Comparison of ENCODE assay signal across 9 cellular contexts in the genomic region with DNA sequence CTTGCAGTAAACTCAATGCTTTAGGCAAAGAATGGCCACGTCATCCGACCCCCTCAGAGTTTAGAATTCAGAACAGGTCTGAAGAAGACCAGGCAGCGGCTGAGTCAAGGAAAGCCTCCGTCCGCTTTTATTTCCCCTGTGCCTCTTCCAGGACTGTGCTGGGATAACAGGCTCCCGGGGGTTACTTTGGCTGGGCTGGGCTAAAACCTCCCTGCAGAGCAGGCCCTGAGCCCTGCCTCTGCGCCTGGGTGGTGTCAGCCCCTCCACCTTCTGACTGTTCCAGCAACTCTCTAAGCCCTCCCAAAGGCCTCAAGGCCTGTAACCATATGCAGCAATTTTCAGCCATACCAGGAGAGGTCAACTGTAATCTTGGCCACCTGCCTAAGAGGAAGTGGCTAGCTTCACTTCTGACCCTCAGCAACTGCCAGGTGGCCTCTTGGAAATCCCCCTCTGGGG.
A peak's percentile ranks its signal among the peaks of the same experiment; 100 is the strongest.
DNase-seq lines count a peak whose midpoint lies in the region; ATAC-seq and TF ChIP-seq lines count a peak whose summit lies in the region.
"Had no signal": no experiment of that assay in that cellular context is flagged by ENCODE, and none has a peak within 500 bp of the region (broad histone marks: within the 10 kb centered on the region; RNA-seq: fewer than 3 reads in every experiment).

No MANE protein-coding gene starts in this region.

- POLR2A ChIA-PET in activated B cell treated with CpG ODN at 0.5 μM for 24 hours (lab: Charles Lee): interaction anchor here (0.6 to 18.4 kb wide), 9 partner anchors 16 to 993 kb away, joined by 3 to 1820 read pairs (median 9); no protein-coding TSS in a partner anchor

- H3K4me1 Mint-ChIP-seq in activated B cell treated with CpG ODN at 0.5 μM for 24 hours: peaks cover 54% of the 10 kb centered on the region

- no peak for TF ChIP-seq CTCF in activated B cell treated with CpG ODN at 0.5 μM for 24 hours (IDR thresholded peaks at IDR 0.05)

- H3K36me3 Mint-ChIP-seq in activated B cell treated with CpG ODN at 0.5 μM for 24 hours (ENCODE audit: low read depth): peaks cover 67% of the 10 kb centered on the region

- CTCF ChIA-PET in activated B cell treated with CpG ODN at 0.5 μM for 24 hours (lab: Charles Lee): interaction anchor here (1.2 to 12.0 kb wide), 3 partner anchors 21 to 25 kb away, joined by 4 to 187 read pairs (median 8); no protein-coding TSS in a partner anchor

- peak overlapping the region; percentile 97 for H3K4me3 Mint-ChIP-seq in activated B cell treated with CpG ODN at 0.5 μM for 24 hours

- H3K27me3 Mint-ChIP-seq in activated B cell treated with CpG ODN at 0.5 μM for 24 hours: no peaks in the 10 kb centered on the region

- intact Hi-C loops in activated B cell treated with CpG ODN at 0.5 μM for 24 hours (cut with micrococcal nuclease): no loop called here

- DNase-seq in activated B cell treated with CpG ODN at 0.5 μM for 24 hours (peak; percentile 39), myocyte (ENCODE audit: low read depth) (peak; percentile 29), NCI-H446 (lab: John Stamatoyannopoulos, UW) (no peak), NCI-H2171 (lab: John Stamatoyannopoulos, UW) (no peak), NCI-H1930 (lab: John Stamatoyannopoulos, UW) (no peak), islet precursor cell (no peak)
- DNase-seq: activated CD8-positive, alpha-beta memory T cell treated with anti-CD3 and anti-CD28 coated beads for 24 hours had no signal

- ATAC-seq in HG03159 (IDR thresholded peaks at IDR 0.05; ENCODE audit: unreplicated experiment) (peak; percentile 19), activated B cell treated with CpG ODN at 0.5 μM for 24 hours (ENCODE audit: low read depth) (peak; percentile 43)

- no peaks in the 10 kb centered on the region for H3K9me3 Mint-ChIP-seq in activated B cell treated with CpG ODN at 0.5 μM for 24 hours

- H3K27ac Mint-ChIP-seq in activated B cell treated with CpG ODN at 0.5 μM for 24 hours: peak overlapping the region; percentile 98

- peak; percentile 75 for TF ChIP-seq POLR2A in GM19099 (IDR thresholded peaks at IDR 0.05; ENCODE audit: extremely low read depth, insufficient read length, low read depth)

Comparison
In these comparisons a context has a peak if more than half of its experiments do, and no peak if none do; other contexts are left out.
1. DNase-seq: peak in activated B cell treated with CpG ODN at 0.5 μM for 24 hours (single experiment) and myocyte (single experiment); none in NCI-H446 (0 of 2), NCI-H2171 (single experiment), NCI-H1930 (0 of 2) and islet precursor cell (single experiment).